ENCODE assay signal across 8 cellular contexts in the genomic region with DNA sequence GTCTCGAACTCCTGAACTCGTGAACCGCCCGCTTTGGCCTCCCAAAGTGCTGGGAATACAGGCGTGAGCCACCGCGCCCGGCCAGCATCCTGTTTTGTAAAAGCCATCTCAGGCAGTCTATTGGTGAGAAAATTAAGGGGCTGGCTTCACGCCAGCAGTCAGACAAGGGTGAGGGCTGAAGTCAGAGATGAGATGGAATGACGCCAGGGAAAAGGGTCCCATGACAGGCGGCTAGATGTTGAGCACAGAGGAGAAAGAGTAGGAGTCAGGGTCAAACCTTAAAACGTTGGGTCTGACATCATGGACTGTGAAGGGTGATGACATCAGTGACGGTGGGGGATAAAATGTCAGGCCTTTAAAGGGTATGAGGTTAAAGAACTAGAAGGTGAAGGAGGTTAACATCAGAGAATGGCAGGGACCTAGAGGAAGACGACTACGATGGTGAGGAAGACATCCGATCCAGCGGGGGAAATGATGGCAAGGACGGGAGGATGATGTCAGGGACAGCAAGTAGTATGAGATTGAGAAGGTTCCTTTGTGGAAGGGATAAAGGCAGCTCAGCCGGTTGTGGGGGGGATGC. TPM values are rescaled to one million over a fixed set of nuclear protein-coding genes. Genes with fewer than 3 reads are reported as not detected.
DNase-seq lines count a peak whose midpoint lies in the region; ATAC-seq and TF ChIP-seq lines count a peak whose summit lies in the region.

No MANE protein-coding gene starts in this region.

- intact Hi-C loops in activated naive CD4-positive, alpha-beta T cell treated with anti-CD3 and anti-CD28 coated beads for 36 hours (cut with micrococcal nuclease): loop anchor here (1.0 to 10.0 kb wide), 9 partner anchors 15 to 489 kb away; partner anchors contain the start of genes EBP, FTSJ1, TBC1D25 and WDR13
- intact Hi-C loops in left ventricle myocardium superior (cut with micrococcal nuclease) (no loop called here), sigmoid colon (cut with DNase I) (loop anchor here (2.0 kb wide), 1 partner anchor 25 kb away; no protein-coding TSS in a partner anchor)

- no peaks in the 10 kb centered on the region; the same call in 1 of the 2 replicates for H3K27me3 ChIP-seq in SK-N-SH (ENCODE audit: insufficient read depth)
- H3K27me3 ChIP-seq in sigmoid colon: no peaks in the 10 kb centered on the region

- 14% methylated on average over 19 of the region's 19 CpGs for WGBS in SK-N-SH (ENCODE audit: low lambda C conversion rate)
- WGBS in sigmoid colon, 2 donors: 37 to 40% methylated on average over 19 of the region's 19 CpGs

- H3K4me2 ChIP-seq in SK-N-SH: peak overlapping the region; percentile 49; the same call in 1 of the 2 replicates

- H3K4me3 ChIP-seq in SK-N-SH (ENCODE audit: low read depth in 2 of 2, low read length in 1 of 2): peak overlapping the region; percentile 65 to 82
- peak overlapping the region; percentile 54 to 76 (median 73) for H3K4me3 ChIP-seq in sigmoid colon

- H4K20me1 ChIP-seq in SK-N-SH (ENCODE audit: insufficient read depth): no peaks in the 10 kb centered on the region

- ATAC-seq in SK-N-SH treated with all-trans-retinoic acid at 6 μM for 48 hours (no peak), left ventricle myocardium superior (no peak)

- POLR2A ChIA-PET in SK-N-SH (lab: Yijun Ruan, JAX): interaction anchor here (0.7 to 1.3 kb wide), 3 partner anchors 34 to 94 kb away, joined by 3 to 4 read pairs (median 3); partner anchors contain the start of gene TBC1D25

- peaks cover 24% of the 10 kb centered on the region for H3K79me2 ChIP-seq in SK-N-SH (ENCODE audit: insufficient read depth)

- H3F3A ChIP-seq in SK-N-SH (replicated peaks; ENCODE audit: insufficient read depth): peaks cover 27% of the 10 kb centered on the region

- TF ChIP-seq CTCF in SK-N-SH (IDR thresholded peaks at IDR 0.05) (no peak), sigmoid colon (IDR thresholded peaks at IDR 0.05) (no peak)

- H3K9me2 ChIP-seq in SK-N-SH: no peaks in the 10 kb centered on the region

- H3K4me1 ChIP-seq in SK-N-SH (ENCODE audit: control insufficient read depth in 1 of 2, insufficient read depth in 2 of 2, low read depth in 1 of 2, low read length in 1 of 2) (peaks cover 0 to 11% of the 10 kb centered on the region in 2 experiments; a peak in 2 of 4 replicates), sigmoid colon (peaks cover 0 to 15% (median 14%) of the 10 kb centered on the region in 4 donors)

- H3K36me3 ChIP-seq in SK-N-SH (replicated peaks in 1 of 2; ENCODE audit: control insufficient read depth in 1 of 2, insufficient read depth in 2 of 2, low read length in 1 of 2) (peaks cover 15 to 25% of the 10 kb centered on the region in 2 experiments), sigmoid colon (peaks cover 5 to 36% (median 21%) of the 10 kb centered on the region in 4 donors)

- H3K36me3 Mint-ChIP-seq in activated naive CD4-positive, alpha-beta T cell treated with anti-CD3 and anti-CD28 coated beads for 36 hours (ENCODE audit: low read depth): peaks cover 32% of the 10 kb centered on the region

- CTCF ChIA-PET in SK-N-SH (lab: Yijun Ruan, JAX): interaction anchor here (0.7 kb wide), 1 partner anchor 675 kb away, joined by 3 read pairs; no protein-coding TSS in a partner anchor
- CTCF ChIA-PET in activated naive CD4-positive, alpha-beta T cell treated with anti-CD3 and anti-CD28 coated beads for 36 hours (lab: Charles Lee): interaction anchor here (1.3 kb wide), 1 partner anchor 15 kb away, joined by 3 read pairs; no protein-coding TSS in a partner anchor

- TF ChIP-seq RAD21 in SK-N-SH (IDR thresholded peaks at IDR 0.05; ENCODE audit: low read length): no peak

- TF ChIP-seq POLR2A in sigmoid colon (IDR thresholded peaks at IDR 0.05): no peak

- no peaks in the 10 kb centered on the region for H3K9me3 Mint-ChIP-seq in activated naive CD4-positive, alpha-beta T cell treated with anti-CD3 and anti-CD28 coated beads for 36 hours

- H3K27ac Mint-ChIP-seq in activated naive CD4-positive, alpha-beta T cell treated with anti-CD3 and anti-CD28 coated beads for 36 hours: peak overlapping the region; percentile 99

- H3K9me3 ChIP-seq in SK-N-SH: no peaks in the 10 kb centered on the region
- no peaks in the 10 kb centered on the region for H3K9me3 ChIP-seq in sigmoid colon

- DNase-seq in SK-N-SH (peak; percentile 40), NCI-H2227 treated with DMSO at 0.1 percent for 48 hours (lab: John Stamatoyannopoulos, UW) (peak; percentile 97), left ventricle myocardium superior (peak; percentile 61), sigmoid colon (peak; percentile 75), GDM1 (lab: John Stamatoyannopoulos, UW) (no peak), NK-92 (lab: John Stamatoyannopoulos, UW; ENCODE audit: unreplicated experiment) (no peak)
- DNase-seq in activated naive CD4-positive, alpha-beta T cell treated with anti-CD3 and anti-CD28 coated beads for 36 hours: peak; percentile 12

- H2AFZ ChIP-seq in SK-N-SH (ENCODE audit: low read depth): peak overlapping the region; percentile 54; the same call in 1 of the 2 replicates

- H3K27me3 Mint-ChIP-seq in activated naive CD4-positive, alpha-beta T cell treated with anti-CD3 and anti-CD28 coated beads for 36 hours (ENCODE audit: low read depth): no peaks in the 10 kb centered on the region

- peak overlapping the region; percentile 98 for H3K9ac ChIP-seq in SK-N-SH

- peaks cover 29% of the 10 kb centered on the region for H3K4me1 Mint-ChIP-seq in activated naive CD4-positive, alpha-beta T cell treated with anti-CD3 and anti-CD28 coated beads for 36 hours (ENCODE audit: low read depth)

- peak overlapping the region; percentile 96 for H3K4me3 Mint-ChIP-seq in activated naive CD4-positive, alpha-beta T cell treated with anti-CD3 and anti-CD28 coated beads for 36 hours

- no peak for TF ChIP-seq EP300 in SK-N-SH (IDR thresholded peaks at IDR 0.05; ENCODE audit: borderline replicate concordance in 1 of 2, low read depth in 1 of 2, low read length in 1 of 2)
- TF ChIP-seq EP300 in sigmoid colon (IDR thresholded peaks at IDR 0.05): no peak

- H3K27ac ChIP-seq in SK-N-SH (ENCODE audit: low read depth in 2 of 2, low read length in 1 of 2) (peak overlapping the region; percentile 75 to 91), sigmoid colon (peak overlapping the region; percentile 95 to 99 (median 96))

TF ChIP-seq in SK-N-SH, 30 proteins besides CTCF, POLR2A, EP300 and RAD21 (continues in another document):
- TF ChIP-seq GATA2 (CRISPR knock-in tag; IDR thresholded peaks at IDR 0.05): no peak

TF ChIP-seq in SK-N-SH treated with all-trans-retinoic acid at 6 μM for 48 hours, 23 proteins besides CTCF, POLR2A, EP300 and RAD21 (continues in another document):
- TF ChIP-seq, protein P1, sequence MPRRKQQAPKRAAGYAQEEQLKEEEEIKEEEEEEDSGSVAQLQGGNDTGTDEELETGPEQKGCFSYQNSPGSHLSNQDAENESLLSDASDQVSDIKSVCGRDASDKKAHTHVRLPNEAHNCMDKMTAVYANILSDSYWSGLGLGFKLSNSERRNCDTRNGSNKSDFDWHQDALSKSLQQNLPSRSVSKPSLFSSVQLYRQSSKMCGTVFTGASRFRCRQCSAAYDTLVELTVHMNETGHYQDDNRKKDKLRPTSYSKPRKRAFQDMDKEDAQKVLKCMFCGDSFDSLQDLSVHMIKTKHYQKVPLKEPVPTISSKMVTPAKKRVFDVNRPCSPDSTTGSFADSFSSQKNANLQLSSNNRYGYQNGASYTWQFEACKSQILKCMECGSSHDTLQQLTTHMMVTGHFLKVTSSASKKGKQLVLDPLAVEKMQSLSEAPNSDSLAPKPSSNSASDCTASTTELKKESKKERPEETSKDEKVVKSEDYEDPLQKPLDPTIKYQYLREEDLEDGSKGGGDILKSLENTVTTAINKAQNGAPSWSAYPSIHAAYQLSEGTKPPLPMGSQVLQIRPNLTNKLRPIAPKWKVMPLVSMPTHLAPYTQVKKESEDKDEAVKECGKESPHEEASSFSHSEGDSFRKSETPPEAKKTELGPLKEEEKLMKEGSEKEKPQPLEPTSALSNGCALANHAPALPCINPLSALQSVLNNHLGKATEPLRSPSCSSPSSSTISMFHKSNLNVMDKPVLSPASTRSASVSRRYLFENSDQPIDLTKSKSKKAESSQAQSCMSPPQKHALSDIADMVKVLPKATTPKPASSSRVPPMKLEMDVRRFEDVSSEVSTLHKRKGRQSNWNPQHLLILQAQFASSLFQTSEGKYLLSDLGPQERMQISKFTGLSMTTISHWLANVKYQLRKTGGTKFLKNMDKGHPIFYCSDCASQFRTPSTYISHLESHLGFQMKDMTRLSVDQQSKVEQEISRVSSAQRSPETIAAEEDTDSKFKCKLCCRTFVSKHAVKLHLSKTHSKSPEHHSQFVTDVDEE (CRISPR knock-in tag; IDR thresholded peaks at IDR 0.05): no peak
- no peak for TF ChIP-seq ZNF565 (CRISPR knock-in tag; conservative IDR thresholded peaks at IDR 0.05; ENCODE audit: low read depth)

RNA-seq across cellular contexts. Expression of gene RBM3, which starts 0.5 kb away (rescaled TPM):
- polyA plus RNA-seq in SK-N-SH (2012; rRNA removed): 183 and 222 TPM in 2 replicates
- polyA plus RNA-seq in SK-N-SH (2012; cell fraction: cytosol; rRNA removed): 199 and 242 TPM in 2 replicates
- polyA plus RNA-seq in SK-N-SH (2012; cell fraction: nucleus; rRNA removed): 192 and 277 TPM in 2 replicates
- total RNA-seq in activated naive CD4-positive, alpha-beta T cell treated with anti-CD3 and anti-CD28 coated beads for 36 hours: 100 to 1,000 TPM; 139 to 143 TPM
- total RNA-seq in left ventricle myocardium superior: 103 TPM
- total RNA-seq in sigmoid colon: 100 to 1,000 TPM in 3 of 4 donors, 10 to 100 TPM in 1; 83.9 to 209 (median 143) TPM
- 100 to 1,000 TPM; 105 to 217 (median 185) TPM for polyA plus RNA-seq in sigmoid colon

RNA-seq across cellular contexts. Expression of gene WDR13, which starts 23.5 kb away (rescaled TPM):
- polyA plus RNA-seq in SK-N-SH (2012; rRNA removed) (58.0 and 101 TPM in 2 replicates), sigmoid colon (100 to 1,000 TPM in 2 of 3 donors, 10 to 100 TPM in 1; 98.1 to 106 (median 103) TPM)
- polyA plus RNA-seq in SK-N-SH (2012; cell fraction: cytosol; rRNA removed): 30.9 and 62.0 TPM in 2 replicates
- 223 and 292 TPM in 2 replicates for polyA plus RNA-seq in SK-N-SH (2012; cell fraction: nucleus; rRNA removed)
- total RNA-seq in activated naive CD4-positive, alpha-beta T cell treated with anti-CD3 and anti-CD28 coated beads for 36 hours: 10 to 100 TPM; 37.0 to 40.1 TPM
- total RNA-seq in left ventricle myocardium superior (164 TPM), sigmoid colon (100 to 1,000 TPM in 3 of 4 donors, 10 to 100 TPM in 1; 99.9 to 132 (median 106) TPM)

RNA-seq across cellular contexts. Expression of gene TBC1D25, which starts 34.3 kb away (rescaled TPM):
- 11.8 and 18.4 TPM in 2 replicates for polyA plus RNA-seq in SK-N-SH (2012; rRNA removed)
- 8.1 and 12.3 TPM in 2 replicates for polyA plus RNA-seq in SK-N-SH (2012; cell fraction: cytosol; rRNA removed)
- 17.5 and 23.2 TPM in 2 replicates for polyA plus RNA-seq in SK-N-SH (2012; cell fraction: nucleus; rRNA removed)
- 10 to 100 TPM; 10.6 to 11.1 TPM for total RNA-seq in activated naive CD4-positive, alpha-beta T cell treated with anti-CD3 and anti-CD28 coated beads for 36 hours
- 15.4 TPM for total RNA-seq in left ventricle myocardium superior
- total RNA-seq in sigmoid colon: 10 to 100 TPM; 10.4 to 14.6 (median 11.9) TPM
- 1 to 10 TPM; 5.8 to 9.6 (median 7.8) TPM for polyA plus RNA-seq in sigmoid colon

RNA-seq across cellular contexts. Expression of gene EBP, which starts 52.2 kb away (rescaled TPM):
- 28.9 and 30.2 TPM in 2 replicates for polyA plus RNA-seq in SK-N-SH (2012; rRNA removed)
- polyA plus RNA-seq in SK-N-SH (2012; cell fraction: cytosol; rRNA removed): 13.0 and 21.4 TPM in 2 replicates
- polyA plus RNA-seq in SK-N-SH (2012; cell fraction: nucleus; rRNA removed): 30.5 and 35.9 TPM in 2 replicates
- 100 to 1,000 TPM; 118 to 123 TPM for total RNA-seq in activated naive CD4-positive, alpha-beta T cell treated with anti-CD3 and anti-CD28 coated beads for 36 hours
- total RNA-seq in left ventricle myocardium superior: 55.4 TPM
- total RNA-seq in sigmoid colon: 10 to 100 TPM; 14.3 to 25.3 (median 18.6) TPM
- 100 to 1,000 TPM in 1 of 3 donors, 10 to 100 TPM in 2; 47.4 to 310 (median 65.4) TPM for polyA plus RNA-seq in sigmoid colon

Comparison
In these comparisons a context has a peak if more than half of its experiments do, and no peak if none do; other contexts are left out.
1. DNase-seq: peak in SK-N-SH (single experiment), NCI-H2227 treated with DMSO at 0.1 percent for 48 hours (single experiment), activated naive CD4-positive, alpha-beta T cell treated with anti-CD3 and anti-CD28 coated beads for 36 hours (single experiment), left ventricle myocardium superior (single experiment) and sigmoid colon (single experiment); none in GDM1 (single experiment) and NK-92 (single experiment).